ENCODE assay signal across 1 cellular context in the genomic region with DNA sequence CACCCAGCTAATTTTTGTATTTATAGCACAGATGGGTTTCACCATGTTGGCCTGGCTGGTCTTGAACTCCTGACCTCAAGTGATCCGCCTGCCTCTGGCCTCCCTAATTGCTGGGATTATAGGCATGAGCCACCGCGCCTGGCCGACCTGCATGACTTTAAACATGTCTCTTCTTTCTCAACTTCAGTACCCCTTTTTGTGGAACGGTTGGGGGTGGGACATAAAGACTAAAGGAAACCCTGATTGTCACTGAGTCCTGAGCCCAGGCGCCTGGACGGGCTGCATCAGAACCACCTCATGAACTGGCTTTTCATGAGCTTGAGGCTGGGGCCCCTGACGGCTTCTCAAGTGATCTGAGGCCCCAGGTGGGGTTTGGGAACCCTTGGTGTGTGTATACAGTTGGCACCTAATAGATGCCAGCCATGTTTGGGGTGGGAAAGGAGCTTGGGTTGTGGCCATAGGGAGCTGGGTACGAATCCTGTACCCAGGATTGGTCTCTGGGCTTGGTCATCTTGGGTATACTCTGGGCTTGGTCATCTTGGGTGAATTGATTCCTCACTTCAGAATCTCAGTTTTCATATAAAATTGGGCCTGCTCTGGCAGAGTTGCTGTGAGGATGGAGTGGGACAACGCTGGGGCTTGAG.
TF ChIP-seq lines count a peak whose summit lies in the region.

No MANE protein-coding gene starts in this region.

TF ChIP-seq in GM12878, 131 proteins besides CTCF, POLR2A, EP300 and RAD21:
- TF ChIP-seq, protein P1, sequence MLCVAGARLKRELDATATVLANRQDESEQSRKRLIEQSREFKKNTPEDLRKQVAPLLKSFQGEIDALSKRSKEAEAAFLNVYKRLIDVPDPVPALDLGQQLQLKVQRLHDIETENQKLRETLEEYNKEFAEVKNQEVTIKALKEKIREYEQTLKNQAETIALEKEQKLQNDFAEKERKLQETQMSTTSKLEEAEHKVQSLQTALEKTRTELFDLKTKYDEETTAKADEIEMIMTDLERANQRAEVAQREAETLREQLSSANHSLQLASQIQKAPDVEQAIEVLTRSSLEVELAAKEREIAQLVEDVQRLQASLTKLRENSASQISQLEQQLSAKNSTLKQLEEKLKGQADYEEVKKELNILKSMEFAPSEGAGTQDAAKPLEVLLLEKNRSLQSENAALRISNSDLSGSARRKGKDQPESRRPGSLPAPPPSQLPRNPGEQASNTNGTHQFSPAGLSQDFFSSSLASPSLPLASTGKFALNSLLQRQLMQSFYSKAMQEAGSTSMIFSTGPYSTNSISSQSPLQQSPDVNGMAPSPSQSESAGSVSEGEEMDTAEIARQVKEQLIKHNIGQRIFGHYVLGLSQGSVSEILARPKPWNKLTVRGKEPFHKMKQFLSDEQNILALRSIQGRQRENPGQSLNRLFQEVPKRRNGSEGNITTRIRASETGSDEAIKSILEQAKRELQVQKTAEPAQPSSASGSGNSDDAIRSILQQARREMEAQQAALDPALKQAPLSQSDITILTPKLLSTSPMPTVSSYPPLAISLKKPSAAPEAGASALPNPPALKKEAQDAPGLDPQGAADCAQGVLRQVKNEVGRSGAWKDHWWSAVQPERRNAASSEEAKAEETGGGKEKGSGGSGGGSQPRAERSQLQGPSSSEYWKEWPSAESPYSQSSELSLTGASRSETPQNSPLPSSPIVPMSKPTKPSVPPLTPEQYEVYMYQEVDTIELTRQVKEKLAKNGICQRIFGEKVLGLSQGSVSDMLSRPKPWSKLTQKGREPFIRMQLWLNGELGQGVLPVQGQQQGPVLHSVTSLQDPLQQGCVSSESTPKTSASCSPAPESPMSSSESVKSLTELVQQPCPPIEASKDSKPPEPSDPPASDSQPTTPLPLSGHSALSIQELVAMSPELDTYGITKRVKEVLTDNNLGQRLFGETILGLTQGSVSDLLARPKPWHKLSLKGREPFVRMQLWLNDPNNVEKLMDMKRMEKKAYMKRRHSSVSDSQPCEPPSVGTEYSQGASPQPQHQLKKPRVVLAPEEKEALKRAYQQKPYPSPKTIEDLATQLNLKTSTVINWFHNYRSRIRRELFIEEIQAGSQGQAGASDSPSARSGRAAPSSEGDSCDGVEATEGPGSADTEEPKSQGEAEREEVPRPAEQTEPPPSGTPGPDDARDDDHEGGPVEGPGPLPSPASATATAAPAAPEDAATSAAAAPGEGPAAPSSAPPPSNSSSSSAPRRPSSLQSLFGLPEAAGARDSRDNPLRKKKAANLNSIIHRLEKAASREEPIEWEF (IDR thresholded peaks at IDR 0.05; ENCODE audit: insufficient replicate concordance, low read depth, low read length) = peak; percentile 41
- TF ChIP-seq BMI1 (IDR thresholded peaks at IDR 0.05; ENCODE audit: borderline replicate concordance) = no peak
- TF ChIP-seq, protein P2, sequence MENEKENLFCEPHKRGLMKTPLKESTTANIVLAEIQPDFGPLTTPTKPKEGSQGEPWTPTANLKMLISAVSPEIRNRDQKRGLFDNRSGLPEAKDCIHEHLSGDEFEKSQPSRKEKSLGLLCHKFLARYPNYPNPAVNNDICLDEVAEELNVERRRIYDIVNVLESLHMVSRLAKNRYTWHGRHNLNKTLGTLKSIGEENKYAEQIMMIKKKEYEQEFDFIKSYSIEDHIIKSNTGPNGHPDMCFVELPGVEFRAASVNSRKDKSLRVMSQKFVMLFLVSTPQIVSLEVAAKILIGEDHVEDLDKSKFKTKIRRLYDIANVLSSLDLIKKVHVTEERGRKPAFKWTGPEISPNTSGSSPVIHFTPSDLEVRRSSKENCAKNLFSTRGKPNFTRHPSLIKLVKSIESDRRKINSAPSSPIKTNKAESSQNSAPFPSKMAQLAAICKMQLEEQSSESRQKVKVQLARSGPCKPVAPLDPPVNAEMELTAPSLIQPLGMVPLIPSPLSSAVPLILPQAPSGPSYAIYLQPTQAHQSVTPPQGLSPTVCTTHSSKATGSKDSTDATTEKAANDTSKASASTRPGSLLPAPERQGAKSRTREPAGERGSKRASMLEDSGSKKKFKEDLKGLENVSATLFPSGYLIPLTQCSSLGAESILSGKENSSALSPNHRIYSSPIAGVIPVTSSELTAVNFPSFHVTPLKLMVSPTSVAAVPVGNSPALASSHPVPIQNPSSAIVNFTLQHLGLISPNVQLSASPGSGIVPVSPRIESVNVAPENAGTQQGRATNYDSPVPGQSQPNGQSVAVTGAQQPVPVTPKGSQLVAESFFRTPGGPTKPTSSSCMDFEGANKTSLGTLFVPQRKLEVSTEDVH (IDR thresholded peaks at IDR 0.05; ENCODE audit: low read depth, partially characterized antibody) = no peak
